Comparison of ENCODE assay signal across 2 cellular contexts in the genomic region with DNA sequence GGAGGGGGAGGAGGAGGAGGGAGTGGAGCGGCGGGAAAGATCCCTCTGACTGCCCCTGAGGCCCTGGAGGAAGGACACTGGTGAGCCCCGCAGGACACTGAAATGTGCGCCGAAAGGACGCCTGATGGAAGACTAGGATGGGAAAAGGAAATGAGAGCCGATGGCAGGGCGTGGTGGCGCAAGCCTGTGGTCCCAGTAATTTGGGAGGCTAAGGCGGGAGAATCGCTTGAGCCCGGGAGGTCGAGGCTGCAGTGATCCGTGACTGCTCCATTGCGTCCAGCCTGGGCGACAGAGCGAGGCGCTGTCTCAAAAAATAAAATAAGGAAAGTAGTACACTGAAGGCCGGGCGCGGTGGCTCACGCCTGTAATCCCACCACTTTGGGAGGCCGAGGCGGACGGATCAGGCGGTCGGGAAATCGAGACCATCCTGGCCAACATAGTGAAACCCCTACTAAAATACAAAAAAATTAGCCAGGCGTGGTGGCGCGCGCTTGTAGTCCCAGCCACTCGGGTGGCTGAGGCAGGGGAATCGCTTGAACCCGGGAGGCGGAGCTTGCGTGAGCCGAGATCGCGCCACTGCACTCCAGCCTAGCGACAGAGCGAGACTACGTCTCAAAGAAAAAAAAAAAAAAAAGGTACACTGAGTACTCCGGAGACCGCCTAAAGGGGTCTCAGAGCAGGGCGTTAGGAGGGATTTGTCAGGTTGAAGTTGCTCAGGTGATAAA.
TF ChIP-seq lines count a peak whose summit lies in the region.

No MANE protein-coding gene starts in this region.

TF ChIP-seq in K562, 482 proteins besides CTCF, POLR2A, EP300 and RAD21 (continued from another document and continues in another):
- TF ChIP-seq, protein P1, sequence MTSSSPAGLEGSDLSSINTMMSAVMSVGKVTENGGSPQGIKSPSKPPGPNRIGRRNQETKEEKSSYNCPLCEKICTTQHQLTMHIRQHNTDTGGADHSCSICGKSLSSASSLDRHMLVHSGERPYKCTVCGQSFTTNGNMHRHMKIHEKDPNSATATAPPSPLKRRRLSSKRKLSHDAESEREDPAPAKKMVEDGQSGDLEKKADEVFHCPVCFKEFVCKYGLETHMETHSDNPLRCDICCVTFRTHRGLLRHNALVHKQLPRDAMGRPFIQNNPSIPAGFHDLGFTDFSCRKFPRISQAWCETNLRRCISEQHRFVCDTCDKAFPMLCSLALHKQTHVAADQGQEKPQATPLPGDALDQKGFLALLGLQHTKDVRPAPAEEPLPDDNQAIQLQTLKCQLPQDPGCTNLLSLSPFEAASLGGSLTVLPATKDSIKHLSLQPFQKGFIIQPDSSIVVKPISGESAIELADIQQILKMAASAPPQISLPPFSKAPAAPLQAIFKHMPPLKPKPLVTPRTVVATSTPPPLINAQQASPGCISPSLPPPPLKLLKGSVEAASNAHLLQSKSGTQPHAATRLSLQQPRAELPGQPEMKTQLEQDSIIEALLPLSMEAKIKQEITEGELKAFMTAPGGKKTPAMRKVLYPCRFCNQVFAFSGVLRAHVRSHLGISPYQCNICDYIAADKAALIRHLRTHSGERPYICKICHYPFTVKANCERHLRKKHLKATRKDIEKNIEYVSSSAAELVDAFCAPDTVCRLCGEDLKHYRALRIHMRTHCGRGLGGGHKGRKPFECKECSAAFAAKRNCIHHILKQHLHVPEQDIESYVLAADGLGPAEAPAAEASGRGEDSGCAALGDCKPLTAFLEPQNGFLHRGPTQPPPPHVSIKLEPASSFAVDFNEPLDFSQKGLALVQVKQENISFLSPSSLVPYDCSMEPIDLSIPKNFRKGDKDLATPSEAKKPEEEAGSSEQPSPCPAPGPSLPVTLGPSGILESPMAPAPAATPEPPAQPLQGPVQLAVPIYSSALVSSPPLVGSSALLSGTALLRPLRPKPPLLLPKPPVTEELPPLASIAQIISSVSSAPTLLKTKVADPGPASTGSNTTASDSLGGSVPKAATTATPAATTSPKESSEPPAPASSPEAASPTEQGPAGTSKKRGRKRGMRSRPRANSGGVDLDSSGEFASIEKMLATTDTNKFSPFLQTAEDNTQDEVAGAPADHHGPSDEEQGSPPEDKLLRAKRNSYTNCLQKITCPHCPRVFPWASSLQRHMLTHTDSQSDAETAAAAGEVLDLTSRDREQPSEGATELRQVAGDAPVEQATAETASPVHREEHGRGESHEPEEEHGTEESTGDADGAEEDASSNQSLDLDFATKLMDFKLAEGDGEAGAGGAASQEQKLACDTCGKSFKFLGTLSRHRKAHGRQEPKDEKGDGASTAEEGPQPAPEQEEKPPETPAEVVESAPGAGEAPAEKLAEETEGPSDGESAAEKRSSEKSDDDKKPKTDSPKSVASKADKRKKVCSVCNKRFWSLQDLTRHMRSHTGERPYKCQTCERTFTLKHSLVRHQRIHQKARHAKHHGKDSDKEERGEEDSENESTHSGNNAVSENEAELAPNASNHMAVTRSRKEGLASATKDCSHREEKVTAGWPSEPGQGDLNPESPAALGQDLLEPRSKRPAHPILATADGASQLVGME (CRISPR knock-in tag; IDR thresholded peaks at IDR 0.05) = 0 out of 2 replicates have a peak, but pooled peaks have one; percentile 68
- TF ChIP-seq ZNF134 (CRISPR knock-in tag; conservative IDR thresholded peaks at IDR 0.05) (0 out of 2 replicates have a peak, but pooled peaks have one; percentile 22), CC2D1A (IDR thresholded peaks at IDR 0.05) (peak; percentile 63; the same call in 1 of the 2 replicates), ZNF41 (CRISPR knock-in tag; conservative IDR thresholded peaks at IDR 0.05) (peak; percentile 15; the same call in 1 of the 2 replicates), TAF1 (IDR thresholded peaks at IDR 0.05; ENCODE audit: control insufficient read depth, extremely low read depth, insufficient read depth, low read length, severe bottlenecking) (peak; percentile 19), ZNF263 (CRISPR knock-in tag; IDR thresholded peaks at IDR 0.05; ENCODE audit: borderline replicate concordance) (peak; percentile 80), ZFPM2 (CRISPR knock-in tag; IDR thresholded peaks at IDR 0.05) (0 out of 2 replicates have a peak, but pooled peaks have one; percentile 50), ZNF583 (CRISPR knock-in tag; IDR thresholded peaks at IDR 0.05) (0 out of 2 replicates have a peak, but pooled peaks have one; percentile 56), OTX1 (CRISPR knock-in tag; IDR thresholded peaks at IDR 0.05) (peak; percentile 72; the same call in 1 of the 2 replicates), BRD9 (IDR thresholded peaks at IDR 0.05; ENCODE audit: low read depth, partially characterized antibody) (peak; percentile 48), ZNF445 (CRISPR knock-in tag; IDR thresholded peaks at IDR 0.05; ENCODE audit: low read depth) (0 out of 2 replicates have a peak, but pooled peaks have one; percentile 42), FOSL1 (tag; conservative IDR thresholded peaks at IDR 0.05) (peak; percentile 6; the same call in 1 of the 2 replicates)
- TF ChIP-seq, protein P2, sequence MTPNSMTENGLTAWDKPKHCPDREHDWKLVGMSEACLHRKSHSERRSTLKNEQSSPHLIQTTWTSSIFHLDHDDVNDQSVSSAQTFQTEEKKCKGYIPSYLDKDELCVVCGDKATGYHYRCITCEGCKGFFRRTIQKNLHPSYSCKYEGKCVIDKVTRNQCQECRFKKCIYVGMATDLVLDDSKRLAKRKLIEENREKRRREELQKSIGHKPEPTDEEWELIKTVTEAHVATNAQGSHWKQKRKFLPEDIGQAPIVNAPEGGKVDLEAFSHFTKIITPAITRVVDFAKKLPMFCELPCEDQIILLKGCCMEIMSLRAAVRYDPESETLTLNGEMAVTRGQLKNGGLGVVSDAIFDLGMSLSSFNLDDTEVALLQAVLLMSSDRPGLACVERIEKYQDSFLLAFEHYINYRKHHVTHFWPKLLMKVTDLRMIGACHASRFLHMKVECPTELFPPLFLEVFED (CRISPR knock-in tag; conservative IDR thresholded peaks at IDR 0.05) = peak; percentile 55; the same call in 1 of the 2 replicates
- TF ChIP-seq, protein P3, sequence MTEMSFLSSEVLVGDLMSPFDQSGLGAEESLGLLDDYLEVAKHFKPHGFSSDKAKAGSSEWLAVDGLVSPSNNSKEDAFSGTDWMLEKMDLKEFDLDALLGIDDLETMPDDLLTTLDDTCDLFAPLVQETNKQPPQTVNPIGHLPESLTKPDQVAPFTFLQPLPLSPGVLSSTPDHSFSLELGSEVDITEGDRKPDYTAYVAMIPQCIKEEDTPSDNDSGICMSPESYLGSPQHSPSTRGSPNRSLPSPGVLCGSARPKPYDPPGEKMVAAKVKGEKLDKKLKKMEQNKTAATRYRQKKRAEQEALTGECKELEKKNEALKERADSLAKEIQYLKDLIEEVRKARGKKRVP (CRISPR knock-in tag; IDR thresholded peaks at IDR 0.05) = peak; percentile 34; the same call in 1 of the 2 replicates

TF ChIP-seq in HepG2, 621 proteins besides CTCF, POLR2A, EP300 and RAD21 (continued from another document and continues in another):
- TF ChIP-seq, protein P4, sequence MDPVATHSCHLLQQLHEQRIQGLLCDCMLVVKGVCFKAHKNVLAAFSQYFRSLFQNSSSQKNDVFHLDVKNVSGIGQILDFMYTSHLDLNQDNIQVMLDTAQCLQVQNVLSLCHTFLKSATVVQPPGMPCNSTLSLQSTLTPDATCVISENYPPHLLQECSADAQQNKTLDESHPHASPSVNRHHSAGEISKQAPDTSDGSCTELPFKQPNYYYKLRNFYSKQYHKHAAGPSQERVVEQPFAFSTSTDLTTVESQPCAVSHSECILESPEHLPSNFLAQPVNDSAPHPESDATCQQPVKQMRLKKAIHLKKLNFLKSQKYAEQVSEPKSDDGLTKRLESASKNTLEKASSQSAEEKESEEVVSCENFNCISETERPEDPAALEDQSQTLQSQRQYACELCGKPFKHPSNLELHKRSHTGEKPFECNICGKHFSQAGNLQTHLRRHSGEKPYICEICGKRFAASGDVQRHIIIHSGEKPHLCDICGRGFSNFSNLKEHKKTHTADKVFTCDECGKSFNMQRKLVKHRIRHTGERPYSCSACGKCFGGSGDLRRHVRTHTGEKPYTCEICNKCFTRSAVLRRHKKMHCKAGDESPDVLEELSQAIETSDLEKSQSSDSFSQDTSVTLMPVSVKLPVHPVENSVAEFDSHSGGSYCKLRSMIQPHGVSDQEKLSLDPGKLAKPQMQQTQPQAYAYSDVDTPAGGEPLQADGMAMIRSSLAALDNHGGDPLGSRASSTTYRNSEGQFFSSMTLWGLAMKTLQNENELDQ (CRISPR knock-in tag; IDR thresholded peaks at IDR 0.05; ENCODE audit: borderline replicate concordance) = no peak
- no peak for TF ChIP-seq ZNF543 (CRISPR knock-in tag; IDR thresholded peaks at IDR 0.05)
- 0 out of 2 replicates have a peak, but pooled peaks have one; percentile 12 for TF ChIP-seq ZNF749 (CRISPR knock-in tag; IDR thresholded peaks at IDR 0.05; ENCODE audit: borderline replicate concordance)
- TF ChIP-seq, protein P5, sequence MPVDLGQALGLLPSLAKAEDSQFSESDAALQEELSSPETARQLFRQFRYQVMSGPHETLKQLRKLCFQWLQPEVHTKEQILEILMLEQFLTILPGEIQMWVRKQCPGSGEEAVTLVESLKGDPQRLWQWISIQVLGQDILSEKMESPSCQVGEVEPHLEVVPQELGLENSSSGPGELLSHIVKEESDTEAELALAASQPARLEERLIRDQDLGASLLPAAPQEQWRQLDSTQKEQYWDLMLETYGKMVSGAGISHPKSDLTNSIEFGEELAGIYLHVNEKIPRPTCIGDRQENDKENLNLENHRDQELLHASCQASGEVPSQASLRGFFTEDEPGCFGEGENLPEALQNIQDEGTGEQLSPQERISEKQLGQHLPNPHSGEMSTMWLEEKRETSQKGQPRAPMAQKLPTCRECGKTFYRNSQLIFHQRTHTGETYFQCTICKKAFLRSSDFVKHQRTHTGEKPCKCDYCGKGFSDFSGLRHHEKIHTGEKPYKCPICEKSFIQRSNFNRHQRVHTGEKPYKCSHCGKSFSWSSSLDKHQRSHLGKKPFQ (CRISPR knock-in tag; IDR thresholded peaks at IDR 0.05; ENCODE audit: insufficient replicate concordance) = peak; percentile 77
- no peak for TF ChIP-seq REL (CRISPR knock-in tag; conservative IDR thresholded peaks at IDR 0.05)
- no peak for TF ChIP-seq NFATC3 (CRISPR knock-in tag; IDR thresholded peaks at IDR 0.05)
- TF ChIP-seq GFI1 (CRISPR knock-in tag; IDR thresholded peaks at IDR 0.05; ENCODE audit: borderline replicate concordance) = no peak
- TF ChIP-seq, protein P6, sequence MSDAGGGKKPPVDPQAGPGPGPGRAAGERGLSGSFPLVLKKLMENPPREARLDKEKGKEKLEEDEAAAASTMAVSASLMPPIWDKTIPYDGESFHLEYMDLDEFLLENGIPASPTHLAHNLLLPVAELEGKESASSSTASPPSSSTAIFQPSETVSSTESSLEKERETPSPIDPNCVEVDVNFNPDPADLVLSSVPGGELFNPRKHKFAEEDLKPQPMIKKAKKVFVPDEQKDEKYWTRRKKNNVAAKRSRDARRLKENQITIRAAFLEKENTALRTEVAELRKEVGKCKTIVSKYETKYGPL (CRISPR knock-in tag; IDR thresholded peaks at IDR 0.05) = no peak
- TF ChIP-seq, protein P7, sequence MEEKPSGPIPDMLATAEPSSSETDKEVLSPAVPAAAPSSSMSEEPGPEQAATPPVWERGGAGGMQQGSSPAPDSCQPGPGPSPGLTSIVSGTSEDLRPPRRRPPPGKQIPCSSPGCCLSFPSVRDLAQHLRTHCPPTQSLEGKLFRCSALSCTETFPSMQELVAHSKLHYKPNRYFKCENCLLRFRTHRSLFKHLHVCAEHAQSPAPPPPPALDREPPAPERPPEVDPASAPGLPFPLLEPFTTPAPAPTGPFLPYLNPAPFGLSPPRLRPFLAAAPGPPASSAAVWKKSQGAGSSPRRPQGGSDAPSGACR (CRISPR knock-in tag; IDR thresholded peaks at IDR 0.05) = no peak
- TF ChIP-seq, protein P8, sequence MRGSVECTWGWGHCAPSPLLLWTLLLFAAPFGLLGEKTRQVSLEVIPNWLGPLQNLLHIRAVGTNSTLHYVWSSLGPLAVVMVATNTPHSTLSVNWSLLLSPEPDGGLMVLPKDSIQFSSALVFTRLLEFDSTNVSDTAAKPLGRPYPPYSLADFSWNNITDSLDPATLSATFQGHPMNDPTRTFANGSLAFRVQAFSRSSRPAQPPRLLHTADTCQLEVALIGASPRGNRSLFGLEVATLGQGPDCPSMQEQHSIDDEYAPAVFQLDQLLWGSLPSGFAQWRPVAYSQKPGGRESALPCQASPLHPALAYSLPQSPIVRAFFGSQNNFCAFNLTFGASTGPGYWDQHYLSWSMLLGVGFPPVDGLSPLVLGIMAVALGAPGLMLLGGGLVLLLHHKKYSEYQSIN (CRISPR knock-in tag; IDR thresholded peaks at IDR 0.05; ENCODE audit: borderline replicate concordance) = no peak
- TF ChIP-seq ZNF775 (CRISPR knock-in tag; IDR thresholded peaks at IDR 0.05; ENCODE audit: borderline replicate concordance) = no peak
- no peak for TF ChIP-seq ZNF251 (CRISPR knock-in tag; IDR thresholded peaks at IDR 0.05)
- no peak for TF ChIP-seq CREB1 (IDR thresholded peaks at IDR 0.05)
- no peak for TF ChIP-seq CREB1 (CRISPR knock-in tag; IDR thresholded peaks at IDR 0.05)
- TF ChIP-seq, protein P9, sequence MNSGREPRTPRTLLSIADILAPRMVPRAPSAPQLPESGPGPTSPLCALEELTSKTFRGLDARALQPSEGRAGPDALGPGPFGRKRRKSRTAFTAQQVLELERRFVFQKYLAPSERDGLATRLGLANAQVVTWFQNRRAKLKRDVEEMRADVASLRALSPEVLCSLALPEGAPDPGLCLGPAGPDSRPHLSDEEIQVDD (CRISPR knock-in tag; IDR thresholded peaks at IDR 0.05; ENCODE audit: borderline replicate concordance) = no peak
- no peak for TF ChIP-seq ZSCAN21 (CRISPR knock-in tag; IDR thresholded peaks at IDR 0.05; ENCODE audit: borderline replicate concordance)
- 0 out of 2 replicates have a peak, but pooled peaks have one; percentile 51 for TF ChIP-seq ZNF564 (CRISPR knock-in tag; IDR thresholded peaks at IDR 0.05)
- no peak for TF ChIP-seq ZNF567 (CRISPR knock-in tag; IDR thresholded peaks at IDR 0.05; ENCODE audit: borderline replicate concordance)
- TF ChIP-seq, protein P10, sequence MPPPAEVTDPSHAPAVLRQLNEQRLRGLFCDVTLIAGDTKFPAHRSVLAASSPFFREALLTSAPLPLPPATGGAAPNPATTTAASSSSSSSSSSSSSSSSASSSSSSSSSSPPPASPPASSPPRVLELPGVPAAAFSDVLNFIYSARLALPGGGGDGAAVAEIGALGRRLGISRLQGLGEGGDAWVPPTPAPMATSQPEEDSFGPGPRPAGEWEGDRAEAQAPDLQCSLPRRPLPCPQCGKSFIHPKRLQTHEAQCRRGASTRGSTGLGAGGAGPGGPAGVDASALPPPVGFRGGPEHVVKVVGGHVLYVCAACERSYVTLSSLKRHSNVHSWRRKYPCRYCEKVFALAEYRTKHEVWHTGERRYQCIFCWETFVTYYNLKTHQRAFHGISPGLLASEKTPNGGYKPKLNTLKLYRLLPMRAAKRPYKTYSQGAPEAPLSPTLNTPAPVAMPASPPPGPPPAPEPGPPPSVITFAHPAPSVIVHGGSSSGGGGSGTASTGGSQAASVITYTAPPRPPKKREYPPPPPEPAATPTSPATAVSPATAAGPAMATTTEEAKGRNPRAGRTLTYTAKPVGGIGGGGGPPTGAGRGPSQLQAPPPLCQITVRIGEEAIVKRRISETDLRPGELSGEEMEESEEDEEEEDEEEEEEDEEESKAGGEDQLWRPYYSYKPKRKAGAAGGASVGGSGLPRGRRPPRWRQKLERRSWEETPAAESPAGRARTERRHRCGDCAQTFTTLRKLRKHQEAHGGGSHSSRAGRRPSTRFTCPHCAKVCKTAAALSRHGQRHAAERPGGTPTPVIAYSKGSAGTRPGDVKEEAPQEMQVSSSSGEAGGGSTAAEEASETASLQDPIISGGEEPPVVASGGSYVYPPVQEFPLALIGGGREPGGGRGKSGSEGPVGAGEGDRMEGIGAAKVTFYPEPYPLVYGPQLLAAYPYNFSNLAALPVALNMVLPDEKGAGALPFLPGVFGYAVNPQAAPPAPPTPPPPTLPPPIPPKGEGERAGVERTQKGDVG (CRISPR knock-in tag; IDR thresholded peaks at IDR 0.05; ENCODE audit: borderline replicate concordance) = no peak
